In the genomic region with DNA sequence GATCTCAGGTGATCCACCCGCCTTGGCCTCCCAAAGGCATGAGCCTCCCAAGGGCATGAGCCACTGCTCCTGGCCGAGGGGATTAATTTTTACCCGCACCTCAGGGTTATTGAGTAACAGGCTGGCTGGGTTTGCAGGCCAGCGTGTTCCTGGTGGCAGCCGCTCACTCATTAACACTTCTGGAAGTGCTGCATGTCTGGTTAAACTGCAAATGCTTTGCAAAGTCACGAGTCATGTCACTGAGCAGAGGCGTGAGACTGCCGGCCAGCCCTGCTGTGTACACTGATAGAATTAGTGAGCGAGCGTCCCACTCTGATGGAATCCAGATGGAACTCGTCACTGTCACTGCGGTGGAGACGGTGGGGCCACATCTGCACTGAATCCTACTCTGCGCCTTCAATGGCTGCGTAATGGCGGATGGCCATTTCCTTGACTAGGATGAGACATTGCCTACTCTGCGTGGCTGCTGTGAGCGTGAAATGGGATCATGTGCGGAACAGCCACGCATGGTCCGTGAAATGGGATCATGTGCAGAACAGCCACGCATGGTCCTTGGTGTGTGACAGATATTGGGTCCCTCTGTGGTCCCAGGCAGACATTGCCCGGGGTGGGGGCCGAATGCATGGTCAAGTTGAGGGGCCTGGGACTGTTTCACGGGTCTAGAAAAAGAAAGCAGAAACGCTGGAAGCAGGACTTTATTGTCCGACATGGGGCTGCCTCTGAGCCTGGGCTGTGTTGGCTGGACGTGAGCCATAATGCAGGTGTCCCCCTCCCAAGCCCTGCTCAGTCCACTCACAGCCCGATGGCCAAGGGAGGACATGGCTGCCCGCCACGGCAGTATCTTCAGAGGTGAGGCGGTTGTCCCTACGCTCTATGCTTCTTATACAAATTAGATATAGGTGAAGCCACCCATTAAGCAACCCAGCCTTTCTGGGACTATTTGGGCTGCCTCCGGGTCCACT, we compare ENCODE assay signal across 16 cellular contexts. TPM values are rescaled to one million over a fixed set of nuclear protein-coding genes. Genes with fewer than 3 reads are reported as not detected.
DNase-seq lines count a peak whose midpoint lies in the region; ATAC-seq, FAIRE-seq and TF ChIP-seq lines count a peak whose summit lies in the region.
"Had no signal": no experiment of that assay in that cellular context is flagged by ENCODE, and none has a peak within 500 bp of the region (broad histone marks: within the 10 kb centered on the region; RNA-seq: fewer than 3 reads in every experiment).

No MANE protein-coding gene starts in this region.

- H3K9me3 ChIP-seq in kidney (ENCODE audit: control insufficient read depth in 1 of 2, low read length in 2 of 2), result no peaks in the 10 kb centered on the region
- no peaks in the 10 kb centered on the region for H3K9me3 ChIP-seq in neuronal stem cell (replicated peaks in 1 of 2; ENCODE audit: control insufficient read depth in 2 of 2, insufficient read depth in 1 of 2, low read depth in 1 of 2, low read length in 2 of 2)
- H3K9me3 ChIP-seq: SK-N-SH had no signal

- no peak overlapping the region for H3K27ac Mint-ChIP-seq in chondrocyte (ENCODE audit: unreplicated experiment)
- H3K27ac Mint-ChIP-seq in GM23338, result no peak overlapping the region
- H3K27ac Mint-ChIP-seq: nephron progenitor cell had no signal

- peak overlapping the region; percentile 35 to 88 for H3K27ac ChIP-seq in kidney (ENCODE audit: low read depth in 2 of 2, low read length in 2 of 2)
- H3K27ac ChIP-seq in neuronal stem cell (replicated peaks; ENCODE audit: low read length), result no peak overlapping the region
- H3K27ac ChIP-seq in GM23338 (ENCODE audit: low read depth), result no peak overlapping the region

- no peaks in the 10 kb centered on the region for H3K79me2 ChIP-seq in GM23338 (replicated peaks; ENCODE audit: insufficient read depth)

- intact Hi-C loops in kidney (cut with DNase I), result no loop called here

- H3K4me3 Mint-ChIP-seq in chondrocyte (ENCODE audit: unreplicated experiment), result no peak overlapping the region
- H3K4me3 Mint-ChIP-seq in GM23338, result no peak overlapping the region
- H3K4me3 Mint-ChIP-seq: nephron progenitor cell had no signal

- peak overlapping the region; percentile 70 for H3K18ac ChIP-seq in neuronal stem cell (ENCODE audit: low read length)

- H2BK12ac ChIP-seq in neuronal stem cell (ENCODE audit: low read length), result peak overlapping the region; percentile 75

- H3K4me3 ChIP-seq in kidney (ENCODE audit: low read length in 2 of 2) (peak overlapping the region; percentile 57 to 81), neuronal stem cell (ENCODE audit: low read length in 2 of 2) (no peak overlapping the region), GM23338 (no peak overlapping the region)

- H2BK5ac ChIP-seq in neuronal stem cell (ENCODE audit: low read length), result peak overlapping the region; percentile 42

- no peaks in the 10 kb centered on the region for H4K20me1 ChIP-seq in GM23338 (replicated peaks; ENCODE audit: insufficient read depth)

- no peak overlapping the region for H4K8ac ChIP-seq in neuronal stem cell (ENCODE audit: low read depth, low read length)

- H3F3A ChIP-seq in GM23338 (replicated peaks; ENCODE audit: low read depth), result no peaks in the 10 kb centered on the region

- FAIRE-seq in kidney (lab: Jason Lieb, UNC), result no peak

- H4K91ac ChIP-seq in neuronal stem cell (ENCODE audit: low read depth, low read length, poor library complexity), result peak overlapping the region; percentile 49

- H3K9me2 ChIP-seq in GM23338 (ENCODE audit: insufficient read depth), result no peaks in the 10 kb centered on the region
- H3K9me2 ChIP-seq: SK-N-SH had no signal

- H3K4me2 ChIP-seq in neuronal stem cell (ENCODE audit: insufficient read depth, low read length, poor library complexity, severe bottlenecking) (no peak overlapping the region), GM23338 (no peak overlapping the region)
- H3K4me2 ChIP-seq: SK-N-SH had no signal

- H3K4me1 ChIP-seq in kidney (ENCODE audit: control insufficient read depth in 1 of 2, insufficient read depth in 1 of 2, low read depth in 1 of 2, low read length in 2 of 2) (peaks cover 5 to 8% of the 10 kb centered on the region in 2 donors), neuronal stem cell (ENCODE audit: control insufficient read depth in 2 of 2, insufficient read depth in 1 of 2, low read depth in 1 of 2, low read length in 2 of 2) (peaks cover 0 to 3% of the 10 kb centered on the region in 2 donors), GM23338 (ENCODE audit: insufficient read depth) (no peaks in the 10 kb centered on the region)

- H3K4me1 Mint-ChIP-seq in chondrocyte (ENCODE audit: low read depth) (no peaks in the 10 kb centered on the region), GM23338 (no peaks in the 10 kb centered on the region)

- no peak overlapping the region for H3K14ac ChIP-seq in neuronal stem cell (ENCODE audit: low read length)

- peak overlapping the region; percentile 90 for H2AK5ac ChIP-seq in neuronal stem cell (ENCODE audit: low read depth, low read length)

- H3K9me3 Mint-ChIP-seq in chondrocyte (ENCODE audit: low read depth) (no peaks in the 10 kb centered on the region), GM23338 (peaks cover 2% of the 10 kb centered on the region; the same call in 1 of the 3 replicates)
- H3K9me3 Mint-ChIP-seq: nephron progenitor cell had no signal

- no CpG with 5 or more reads among the region's 34 CpGs for WGBS in neuronal stem cell (ENCODE audit: extremely low coverage in 2 of 2, insufficient read length in 2 of 2, insufficient replicate concordance in 1 of 2), 2 donors

- ATAC-seq in GM23338, result no peak; the same call in 2 of the 3 replicates

- peak overlapping the region; percentile 10 for H2BK15ac ChIP-seq in neuronal stem cell (ENCODE audit: low read length)

- DNase-seq in AG20443 (ENCODE audit: low spot score) (peak; percentile 52), chondrocyte (ENCODE audit: low spot score) (peak; percentile 52), kidney (peak; percentile 84), neuronal stem cell (ENCODE audit: low spot score) (no peak), GM23338 (ENCODE audit: low spot score) (no peak), COR-L47 (lab: John Stamatoyannopoulos, UW) (no peak), amygdala (lab: John Stamatoyannopoulos, UW) (no peak), epidermal melanocyte (ENCODE audit: insufficient read length, low spot score) (no peak)
- DNase-seq: activated CD4-positive, alpha-beta T cell treated with anti-CD3 and anti-CD28 coated beads for 4 hours; mammary epithelial cell; MM.1S; NCI-H2029; nephron progenitor cell; retina; SK-N-SH had no signal

- H3K23ac ChIP-seq in neuronal stem cell (ENCODE audit: low read depth, low read length, poor library complexity), result no peak overlapping the region

- TF ChIP-seq CTCF in chondrocyte (IDR thresholded peaks at IDR 0.05), result no peak
- TF ChIP-seq CTCF in kidney (IDR thresholded peaks at IDR 0.05; ENCODE audit: borderline replicate concordance, extremely low read depth, insufficient read depth), result no peak
- TF ChIP-seq CTCF in GM23338 (conservative IDR thresholded peaks at IDR 0.05; ENCODE audit: low read depth in 2 of 2), result no peak

- H3K9ac ChIP-seq in kidney (ENCODE audit: low read length in 2 of 2) (peak overlapping the region in 1 of 2 donors; percentile 53), neuronal stem cell (ENCODE audit: low read depth, low read length, poor library complexity) (peak overlapping the region; percentile 78)
- H3K9ac ChIP-seq: SK-N-SH had no signal

- no peak overlapping the region for H3K4ac ChIP-seq in neuronal stem cell (ENCODE audit: low read length)

- H3K36me3 Mint-ChIP-seq in chondrocyte (ENCODE audit: low read depth), result no peaks in the 10 kb centered on the region
- no peaks in the 10 kb centered on the region for H3K36me3 Mint-ChIP-seq in GM23338 (ENCODE audit: low read depth)

- H3K27me3 ChIP-seq in neuronal stem cell (ENCODE audit: control insufficient read depth in 3 of 3, insufficient read depth in 3 of 3, low read depth in 1 of 3, low read length in 3 of 3) (peaks cover 0 to 23% (median 2%) of the 10 kb centered on the region in 3 experiments), GM23338 (ENCODE audit: insufficient read depth) (no peaks in the 10 kb centered on the region)

- H3K36me3 ChIP-seq in kidney (ENCODE audit: control insufficient read depth in 1 of 2, insufficient read depth in 2 of 2, low read length in 2 of 2), result no peaks in the 10 kb centered on the region
- no peaks in the 10 kb centered on the region for H3K36me3 ChIP-seq in neuronal stem cell (replicated peaks in 1 of 2; ENCODE audit: control insufficient read depth in 2 of 2, insufficient read depth in 2 of 2, low read length in 2 of 2)
- no peaks in the 10 kb centered on the region for H3K36me3 ChIP-seq in GM23338 (ENCODE audit: insufficient read depth)

- peaks cover 2% of the 10 kb centered on the region for H3K79me1 ChIP-seq in neuronal stem cell (ENCODE audit: low read depth, low read length)

- H2BK120ac ChIP-seq in neuronal stem cell (ENCODE audit: low read depth, low read length), result no peak overlapping the region

- H2AFZ ChIP-seq in neuronal stem cell (ENCODE audit: low read length) (no peak overlapping the region), GM23338 (no peak overlapping the region; the same call in 1 of the 2 replicates)

- H3K27me3 Mint-ChIP-seq in chondrocyte (ENCODE audit: low read depth) (peaks cover 15% of the 10 kb centered on the region), GM23338 (ENCODE audit: insufficient read depth, low read depth, poor library complexity) (peaks cover 7% of the 10 kb centered on the region)

TF ChIP-seq in GM23338, 12 proteins besides CTCF, POLR2A, EP300 and RAD21 (continues in another document):
- TF ChIP-seq STAT1 (IDR thresholded peaks at IDR 0.05; ENCODE audit: unreplicated experiment) (no peak), EZH2phosphoT487 (IDR thresholded peaks at IDR 0.05; ENCODE audit: unreplicated experiment) (no peak), ZNF331 (CRISPR knock-in tag; IDR thresholded peaks at IDR 0.05; ENCODE audit: low read depth) (no peak)

RNA-seq across cellular contexts. Expression of a gene that starts 0.7 kb away (rescaled TPM):
- total RNA-seq in chondrocyte, result not detected in 3 replicates
- total RNA-seq in kidney, result 9.7 TPM
- 16.5 TPM for polyA plus RNA-seq in kidney (ENCODE audit: insufficient read depth, low read depth, low replicate concordance)
- polyA plus RNA-seq in neuronal stem cell (2013, experiment 1 of 2), result under 0.01 TPM
- not detected for polyA plus RNA-seq in neuronal stem cell (2013, experiment 2 of 2)
- 0.10 TPM in 1 of 2 replicates, not detected in the other for total RNA-seq in GM23338 (2014; rRNA removed; shearing (Covaris generic))
- not detected in 2 replicates for polyA plus RNA-seq in GM23338 (2016; fragmentation: Nextera tagmentation; extraction: Ambion mirVana)
- total RNA-seq: mammary epithelial cell, PC-3 had no signal
- polyA plus RNA-seq: mammary epithelial cell, SK-N-SH had no signal

RNA-seq across cellular contexts. Expression of a gene that starts 53.3 kb away (rescaled TPM):
- total RNA-seq in chondrocyte (3.4 to 9.4 TPM (median 8.2 TPM) in 3 replicates), kidney (8.0 TPM)
- polyA plus RNA-seq in kidney (ENCODE audit: insufficient read depth, low read depth, low replicate concordance) (4.9 TPM), GM23338 (2016; fragmentation: Nextera tagmentation; extraction: Ambion mirVana) (7.6 and 8.5 TPM in 2 replicates)
- 9.5 TPM for polyA plus RNA-seq in neuronal stem cell (2013, experiment 1 of 2)
- 9.7 TPM for polyA plus RNA-seq in neuronal stem cell (2013, experiment 2 of 2)
- total RNA-seq in GM23338 (2014; rRNA removed; shearing (Covaris generic)), result 44.5 and 46.6 TPM in 2 replicates

Comparison
In these comparisons a context has a peak if more than half of its experiments do, and no peak if none do; other contexts are left out.
1. DNase-seq: peak in AG20443 (single experiment), chondrocyte (single experiment) and kidney (single experiment); none in neuronal stem cell (single experiment), GM23338 (single experiment), COR-L47 (single experiment), amygdala (0 of 56) and epidermal melanocyte (single experiment).
2. H3K27ac ChIP-seq: peak in kidney (2 of 2); none in neuronal stem cell (single experiment) and GM23338 (single experiment).
3. H3K4me3 ChIP-seq: peak in kidney (2 of 2); none in neuronal stem cell (0 of 2) and GM23338 (single experiment).